Comparison of ENCODE assay signal across 8 cellular contexts in genomic region chr2:207734264-207734635, GRCh38. TPM values are rescaled to one million over a fixed set of nuclear protein-coding genes. Genes with fewer than 3 reads are reported as not detected.
DNase-seq lines count a peak whose midpoint lies in the region; ATAC-seq and TF ChIP-seq lines count a peak whose summit lies in the region.

No MANE protein-coding gene starts in this region.

- H3K27me3 ChIP-seq in HCT116 (ENCODE audit: insufficient read depth, low read length) (no peaks in the 10 kb centered on the region), adrenal gland (no peaks in the 10 kb centered on the region), left lung (no peaks in the 10 kb centered on the region)

- H3K9me3 ChIP-seq in HCT116 (ENCODE audit: control insufficient read depth in 1 of 2, insufficient read depth in 1 of 2, low read depth in 1 of 2, low read length in 2 of 2) (no peaks in the 10 kb centered on the region), adrenal gland (replicated peaks in 1 of 3) (no peaks in the 10 kb centered on the region), left lung (no peaks in the 10 kb centered on the region)

- TF ChIP-seq POLR2A in HCT116 (IDR thresholded peaks at IDR 0.05; ENCODE audit: borderline replicate concordance, extremely low read depth, insufficient read depth, insufficient read length) = no peak
- no peak for TF ChIP-seq POLR2A in adrenal gland (IDR thresholded peaks at IDR 0.05)

- WGBS in adrenal gland, 4 donors = 40 to 53% (median 42%) methylated on average over 3 of the region's 3 CpGs

- RAD21 ChIA-PET in HCT116 (lab: Charles Lee; ENCODE audit: low non-redundant PET in 1 of 2, low total read pairs in 2 of 2, uncharacterized antibody in 2 of 2, unreplicated experiment in 2 of 2) = no interaction called here

- no peaks in the 10 kb centered on the region for H3K79me2 ChIP-seq in HCT116 (ENCODE audit: insufficient read depth, low read length)

- no peak overlapping the region for H3K4me3 ChIP-seq in HCT116 (replicated peaks in 1 of 2; ENCODE audit: low read depth in 1 of 2, low read length in 2 of 2)
- H3K4me3 ChIP-seq in adrenal gland = no peak overlapping the region
- no peak overlapping the region for H3K4me3 ChIP-seq in left lung

- no peaks in the 10 kb centered on the region for H4K20me1 ChIP-seq in HCT116 (ENCODE audit: insufficient read depth)

- POLR2A ChIA-PET in HCT116 (lab: Charles Lee) = no interaction called here

- H3K4me2 ChIP-seq in HCT116 (ENCODE audit: low read length) = no peak overlapping the region

- DNase-seq in AML-193 (lab: John Stamatoyannopoulos, UW) (peak; percentile 61 to 77), HCT116 (ENCODE audit: low read depth, low spot score) (peak; percentile 21), adrenal gland (no peak), left lung (no peak), inferior parietal cortex (ENCODE audit: extremely low spot score) (no peak), LoVo (ENCODE audit: low spot score) (no peak)
- DNase-seq in activated CD4-positive, CD25-positive, alpha-beta regulatory T cell treated with anti-CD3 and anti-CD28 coated beads, Interleukin-2, amount 50 U/mL, for 72 hours = no peak

- H2AFZ ChIP-seq in HCT116 (ENCODE audit: low read depth, low read length, poor library complexity, severe bottlenecking) = no peak overlapping the region

- BruUV-seq in HCT116 (replicated peaks; lab: Mats Ljungman, UMichigan) = no TSS peak

- TF ChIP-seq CTCF in HCT116 (IDR thresholded peaks at IDR 0.05 in 2 of 3, conservative IDR thresholded peaks at IDR 0.05 in 1 of 3; ENCODE audit: borderline replicate concordance in 1 of 3, insufficient read depth in 1 of 3, low read depth in 2 of 3, low read length in 2 of 3) (peak; percentile 42 to 58 (median 53); a peak in 5 of 6 replicates), adrenal gland (IDR thresholded peaks at IDR 0.05) (peak; percentile 9 to 56 (median 48)), left lung (IDR thresholded peaks at IDR 0.05) (peak in 1 of 2 donors; percentile 21)

- H3K9me2 ChIP-seq in HCT116 (ENCODE audit: insufficient read depth) = no peaks in the 10 kb centered on the region

- peak; percentile 76 for TF ChIP-seq RAD21 in HCT116 (IDR thresholded peaks at IDR 0.05; ENCODE audit: low read depth)

- ATAC-seq in HCT116 (peak; percentile 85), left lung (peak; percentile 88), GM19455 (IDR thresholded peaks at IDR 0.05; ENCODE audit: unreplicated experiment) (no peak)

- H3K27ac ChIP-seq in HCT116 (ENCODE audit: low read depth, low read length) (no peak overlapping the region), adrenal gland (no peak overlapping the region), left lung (no peak overlapping the region)

- CTCF ChIA-PET in HCT116 (lab: Charles Lee) = no interaction called here

- H3K9ac ChIP-seq in HCT116 (ENCODE audit: low read length) = no peak overlapping the region

- intact Hi-C loops in HCT116 (cut with micrococcal nuclease) (loop anchor here (1.0 kb wide), 1 partner anchor 107 kb away; no protein-coding TSS in a partner anchor), adrenal gland (cut with DNase I) (loop anchor here in 1 of 2 donors (10.0 kb wide), 1 partner anchor 109 kb away; the partner anchor contains the start of gene METTL21A), left lung (cut with DNase I) (no loop called here)

- no peaks in the 10 kb centered on the region; a peak in 1 of 4 replicates for H3K36me3 ChIP-seq in HCT116 (ENCODE audit: control insufficient read depth in 1 of 2, insufficient read depth in 2 of 2, low read length in 2 of 2)
- H3K36me3 ChIP-seq in adrenal gland (replicated peaks in 1 of 2) = no peaks in the 10 kb centered on the region
- H3K36me3 ChIP-seq in left lung = peaks cover 0 to 35% of the 10 kb centered on the region in 2 donors

- H3K4me1 ChIP-seq in HCT116 (ENCODE audit: control insufficient read depth in 1 of 2, insufficient read depth in 2 of 2, low read length in 2 of 2) = peaks cover 0 to 6% of the 10 kb centered on the region in 2 experiments; a peak in 1 of 4 replicates
- no peaks in the 10 kb centered on the region for H3K4me1 ChIP-seq in adrenal gland (replicated peaks in 1 of 2)
- H3K4me1 ChIP-seq in left lung = no peaks in the 10 kb centered on the region

TF ChIP-seq in HCT116, 20 proteins besides CTCF, POLR2A, EP300 and RAD21:
- TF ChIP-seq EZH2phosphoT487 (IDR thresholded peaks at IDR 0.05; ENCODE audit: borderline replicate concordance) = no peak
- no peak for TF ChIP-seq SP1 (IDR thresholded peaks at IDR 0.05; ENCODE audit: low read depth)
- TF ChIP-seq CEBPB (IDR thresholded peaks at IDR 0.05; ENCODE audit: low read depth) = no peak
- no peak for TF ChIP-seq YY1 (IDR thresholded peaks at IDR 0.05; ENCODE audit: extremely low read depth, insufficient replicate concordance, low read depth, low read length)
- no peak for TF ChIP-seq SIN3A (IDR thresholded peaks at IDR 0.05; ENCODE audit: low read depth)
- TF ChIP-seq, protein P1, sequence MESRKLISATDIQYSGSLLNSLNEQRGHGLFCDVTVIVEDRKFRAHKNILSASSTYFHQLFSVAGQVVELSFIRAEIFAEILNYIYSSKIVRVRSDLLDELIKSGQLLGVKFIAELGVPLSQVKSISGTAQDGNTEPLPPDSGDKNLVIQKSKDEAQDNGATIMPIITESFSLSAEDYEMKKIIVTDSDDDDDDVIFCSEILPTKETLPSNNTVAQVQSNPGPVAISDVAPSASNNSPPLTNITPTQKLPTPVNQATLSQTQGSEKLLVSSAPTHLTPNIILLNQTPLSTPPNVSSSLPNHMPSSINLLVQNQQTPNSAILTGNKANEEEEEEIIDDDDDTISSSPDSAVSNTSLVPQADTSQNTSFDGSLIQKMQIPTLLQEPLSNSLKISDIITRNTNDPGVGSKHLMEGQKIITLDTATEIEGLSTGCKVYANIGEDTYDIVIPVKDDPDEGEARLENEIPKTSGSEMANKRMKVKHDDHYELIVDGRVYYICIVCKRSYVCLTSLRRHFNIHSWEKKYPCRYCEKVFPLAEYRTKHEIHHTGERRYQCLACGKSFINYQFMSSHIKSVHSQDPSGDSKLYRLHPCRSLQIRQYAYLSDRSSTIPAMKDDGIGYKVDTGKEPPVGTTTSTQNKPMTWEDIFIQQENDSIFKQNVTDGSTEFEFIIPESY (IDR thresholded peaks at IDR 0.05; ENCODE audit: extremely low read depth, insufficient replicate concordance, low read length) = no peak
- TF ChIP-seq ZFX (IDR thresholded peaks at IDR 0.05) = no peak
- no peak for TF ChIP-seq TCF7L2 (IDR thresholded peaks at IDR 0.05; ENCODE audit: borderline replicate concordance, extremely low read depth, insufficient read depth, insufficient read length)
- TF ChIP-seq JUND (IDR thresholded peaks at IDR 0.05) = no peak

RNA-seq across cellular contexts. Expression of gene CCNYL1, which starts 22.8 kb away (rescaled TPM):
- 14.9 TPM for total RNA-seq in HCT116 (2021; ENCODE audit: unreplicated experiment)
- 4.7 and 6.2 TPM in 2 replicates for polyA plus RNA-seq in HCT116 (2012)
- 10 to 100 TPM in 2 of 8 donors, 1 to 10 TPM in 6; 2.0 to 11.6 (median 6.6) TPM for total RNA-seq in adrenal gland
- 10 to 100 TPM in 1 of 3 donors, 1 to 10 TPM in 2; 3.9 to 13.3 (median 5.1) TPM for polyA plus RNA-seq in adrenal gland
- 10 to 100 TPM; 20.6 to 33.2 TPM for total RNA-seq in left lung

RNA-seq across cellular contexts. Expression of gene FZD5, which starts 35.5 kb away (rescaled TPM):
- total RNA-seq in HCT116 (2021; ENCODE audit: unreplicated experiment) (9.0 TPM), adrenal gland (10 to 100 TPM; 14.6 to 31.0 (median 21.3) TPM), left lung (10 to 100 TPM; 31.9 to 33.8 TPM)
- 4.0 and 4.5 TPM in 2 replicates for polyA plus RNA-seq in HCT116 (2012)
- 1 to 10 TPM; 4.2 to 7.1 (median 5.4) TPM for polyA plus RNA-seq in adrenal gland

Comparison
In these comparisons a context has a peak if more than half of its experiments do, and no peak if none do; other contexts are left out.
1. DNase-seq: peak in AML-193 (2 of 2) and HCT116 (single experiment); none in adrenal gland (0 of 7), left lung (0 of 2), inferior parietal cortex (single experiment), LoVo (single experiment) and activated CD4-positive, CD25-positive, alpha-beta regulatory T cell treated with anti-CD3 and anti-CD28 coated beads, Interleukin-2, amount 50 U/mL, for 72 hours (single experiment).